In the genomic region with DNA sequence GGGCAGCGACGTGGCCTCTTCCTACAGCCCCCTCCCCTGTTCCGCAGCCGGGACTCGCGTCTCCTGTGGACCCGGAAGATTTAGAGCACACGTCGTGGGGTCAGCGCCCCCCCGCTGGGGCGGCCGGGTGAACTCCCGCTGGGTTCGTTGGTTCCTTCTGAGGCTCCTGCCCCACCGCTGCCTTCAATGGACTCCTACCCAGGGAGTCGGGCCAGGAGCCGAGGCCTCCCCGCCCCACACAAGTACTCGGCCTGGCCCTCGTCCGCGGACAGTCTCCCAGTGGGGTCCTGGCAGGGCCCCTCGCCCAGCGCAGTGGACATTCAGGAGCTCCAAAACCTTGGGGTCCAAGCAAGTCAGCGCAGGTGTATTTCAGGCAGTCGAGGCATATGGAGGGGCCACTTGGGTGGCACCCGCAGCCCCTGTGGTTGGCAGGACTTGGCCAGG, we compare ENCODE assay signal across 2 cellular contexts.
A peak's percentile ranks its signal among the peaks of the same experiment; 100 is the strongest.
TF ChIP-seq lines count a peak whose summit lies in the region.

No MANE protein-coding gene starts in this region.

TF ChIP-seq in K562, 482 proteins besides CTCF, POLR2A, EP300 and RAD21 (continues in another document):
- TF ChIP-seq ZFP30 (CRISPR knock-in tag; IDR thresholded peaks at IDR 0.05; ENCODE audit: borderline replicate concordance) (no peak), NUFIP1 (IDR thresholded peaks at IDR 0.05; ENCODE audit: partially characterized antibody) (no peak), ZSCAN29 (IDR thresholded peaks at IDR 0.05) (no peak), GABPB2 (CRISPR knock-in tag; conservative IDR thresholded peaks at IDR 0.05) (no peak), HNRNPK (IDR thresholded peaks at IDR 0.05; ENCODE audit: low read depth, low read length, poor library complexity, severe bottlenecking) (no peak), ZBTB2 (IDR thresholded peaks at IDR 0.05) (0 out of 2 replicates have a peak, but pooled peaks have one; percentile 4), CHD2 (IDR thresholded peaks at IDR 0.05; ENCODE audit: low read depth, low read length) (no peak), NR2C1 (IDR thresholded peaks at IDR 0.05) (0 out of 2 replicates have a peak, but pooled peaks have one; percentile 48), NR2C1 (tag; IDR thresholded peaks at IDR 0.05) (peak; percentile 57), KAT8 (IDR thresholded peaks at IDR 0.05; ENCODE audit: low read depth) (no peak), NR3C1 (CRISPR knock-in tag; IDR thresholded peaks at IDR 0.05) (no peak), BCLAF1 (IDR thresholded peaks at IDR 0.05; ENCODE audit: borderline replicate concordance in 1 of 2, control insufficient read depth in 1 of 2, low read depth in 2 of 2, low read length in 1 of 2) (no peak), KDM5B (IDR thresholded peaks at IDR 0.05; ENCODE audit: insufficient replicate concordance, low read depth, low read length) (peak; percentile 3), HNRNPLL (IDR thresholded peaks at IDR 0.05; ENCODE audit: low read depth, low read length, poor library complexity, severe bottlenecking) (no peak)
- TF ChIP-seq, protein P1, sequence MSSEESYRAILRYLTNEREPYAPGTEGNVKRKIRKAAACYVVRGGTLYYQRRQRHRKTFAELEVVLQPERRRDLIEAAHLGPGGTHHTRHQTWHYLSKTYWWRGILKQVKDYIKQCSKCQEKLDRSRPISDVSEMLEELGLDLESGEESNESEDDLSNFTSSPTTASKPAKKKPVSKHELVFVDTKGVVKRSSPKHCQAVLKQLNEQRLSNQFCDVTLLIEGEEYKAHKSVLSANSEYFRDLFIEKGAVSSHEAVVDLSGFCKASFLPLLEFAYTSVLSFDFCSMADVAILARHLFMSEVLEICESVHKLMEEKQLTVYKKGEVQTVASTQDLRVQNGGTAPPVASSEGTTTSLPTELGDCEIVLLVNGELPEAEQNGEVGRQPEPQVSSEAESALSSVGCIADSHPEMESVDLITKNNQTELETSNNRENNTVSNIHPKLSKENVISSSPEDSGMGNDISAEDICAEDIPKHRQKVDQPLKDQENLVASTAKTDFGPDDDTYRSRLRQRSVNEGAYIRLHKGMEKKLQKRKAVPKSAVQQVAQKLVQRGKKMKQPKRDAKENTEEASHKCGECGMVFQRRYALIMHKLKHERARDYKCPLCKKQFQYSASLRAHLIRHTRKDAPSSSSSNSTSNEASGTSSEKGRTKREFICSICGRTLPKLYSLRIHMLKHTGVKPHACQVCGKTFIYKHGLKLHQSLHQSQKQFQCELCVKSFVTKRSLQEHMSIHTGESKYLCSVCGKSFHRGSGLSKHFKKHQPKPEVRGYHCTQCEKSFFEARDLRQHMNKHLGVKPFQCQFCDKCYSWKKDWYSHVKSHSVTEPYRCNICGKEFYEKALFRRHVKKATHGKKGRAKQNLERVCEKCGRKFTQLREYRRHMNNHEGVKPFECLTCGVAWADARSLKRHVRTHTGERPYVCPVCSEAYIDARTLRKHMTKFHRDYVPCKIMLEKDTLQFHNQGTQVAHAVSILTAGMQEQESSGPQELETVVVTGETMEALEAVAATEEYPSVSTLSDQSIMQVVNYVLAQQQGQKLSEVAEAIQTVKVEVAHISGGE (CRISPR knock-in tag; IDR thresholded peaks at IDR 0.05) = 0 out of 6 replicates have a peak, but pooled peaks of 1 of the 3 experiments have one; percentile 32
- TF ChIP-seq, protein P2, sequence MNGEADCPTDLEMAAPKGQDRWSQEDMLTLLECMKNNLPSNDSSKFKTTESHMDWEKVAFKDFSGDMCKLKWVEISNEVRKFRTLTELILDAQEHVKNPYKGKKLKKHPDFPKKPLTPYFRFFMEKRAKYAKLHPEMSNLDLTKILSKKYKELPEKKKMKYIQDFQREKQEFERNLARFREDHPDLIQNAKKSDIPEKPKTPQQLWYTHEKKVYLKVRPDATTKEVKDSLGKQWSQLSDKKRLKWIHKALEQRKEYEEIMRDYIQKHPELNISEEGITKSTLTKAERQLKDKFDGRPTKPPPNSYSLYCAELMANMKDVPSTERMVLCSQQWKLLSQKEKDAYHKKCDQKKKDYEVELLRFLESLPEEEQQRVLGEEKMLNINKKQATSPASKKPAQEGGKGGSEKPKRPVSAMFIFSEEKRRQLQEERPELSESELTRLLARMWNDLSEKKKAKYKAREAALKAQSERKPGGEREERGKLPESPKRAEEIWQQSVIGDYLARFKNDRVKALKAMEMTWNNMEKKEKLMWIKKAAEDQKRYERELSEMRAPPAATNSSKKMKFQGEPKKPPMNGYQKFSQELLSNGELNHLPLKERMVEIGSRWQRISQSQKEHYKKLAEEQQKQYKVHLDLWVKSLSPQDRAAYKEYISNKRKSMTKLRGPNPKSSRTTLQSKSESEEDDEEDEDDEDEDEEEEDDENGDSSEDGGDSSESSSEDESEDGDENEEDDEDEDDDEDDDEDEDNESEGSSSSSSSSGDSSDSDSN (IDR thresholded peaks at IDR 0.05; ENCODE audit: borderline replicate concordance in 1 of 2, low read depth in 2 of 2, low read length in 2 of 2) = peak; percentile 30 to 47; a peak in 1 of 4 replicates

TF ChIP-seq in liver, 16 proteins besides CTCF, POLR2A, EP300 and RAD21:
- no peak for TF ChIP-seq FOXA1 (IDR thresholded peaks at IDR 0.05)
- no peak for TF ChIP-seq HNF4G (IDR thresholded peaks at IDR 0.05)
- no peak for TF ChIP-seq REST (IDR thresholded peaks at IDR 0.05)
